Comparison of ENCODE assay signal across 1 cellular context in the genomic region with DNA sequence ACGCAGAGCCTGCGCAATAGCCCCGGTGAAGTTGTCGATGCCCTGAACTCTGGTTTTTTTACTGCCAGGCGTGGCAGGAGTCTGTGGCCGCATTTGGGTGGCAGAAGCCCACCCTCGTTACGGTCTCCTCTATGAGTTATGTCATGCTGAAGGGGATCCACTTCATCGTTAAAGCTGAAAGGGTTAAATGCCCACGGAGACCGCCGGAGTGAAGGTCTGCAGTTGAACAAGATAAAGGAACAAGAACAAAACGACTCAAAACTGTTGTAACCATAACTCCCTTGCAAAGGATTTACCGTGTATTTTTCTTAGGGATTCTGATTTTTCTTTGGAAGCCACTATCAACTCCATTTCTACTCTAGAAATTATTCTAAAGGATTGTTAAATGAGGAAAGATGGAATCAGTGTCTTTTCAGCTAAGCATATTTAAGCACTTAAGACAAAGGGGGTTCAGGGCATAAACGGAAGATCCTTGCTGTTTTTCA.
TF ChIP-seq lines count a peak whose summit lies in the region.

No MANE protein-coding gene starts in this region.

TF ChIP-seq in HepG2, 621 proteins besides CTCF, POLR2A, EP300 and RAD21 (continues in another document):
- TF ChIP-seq, protein P1, sequence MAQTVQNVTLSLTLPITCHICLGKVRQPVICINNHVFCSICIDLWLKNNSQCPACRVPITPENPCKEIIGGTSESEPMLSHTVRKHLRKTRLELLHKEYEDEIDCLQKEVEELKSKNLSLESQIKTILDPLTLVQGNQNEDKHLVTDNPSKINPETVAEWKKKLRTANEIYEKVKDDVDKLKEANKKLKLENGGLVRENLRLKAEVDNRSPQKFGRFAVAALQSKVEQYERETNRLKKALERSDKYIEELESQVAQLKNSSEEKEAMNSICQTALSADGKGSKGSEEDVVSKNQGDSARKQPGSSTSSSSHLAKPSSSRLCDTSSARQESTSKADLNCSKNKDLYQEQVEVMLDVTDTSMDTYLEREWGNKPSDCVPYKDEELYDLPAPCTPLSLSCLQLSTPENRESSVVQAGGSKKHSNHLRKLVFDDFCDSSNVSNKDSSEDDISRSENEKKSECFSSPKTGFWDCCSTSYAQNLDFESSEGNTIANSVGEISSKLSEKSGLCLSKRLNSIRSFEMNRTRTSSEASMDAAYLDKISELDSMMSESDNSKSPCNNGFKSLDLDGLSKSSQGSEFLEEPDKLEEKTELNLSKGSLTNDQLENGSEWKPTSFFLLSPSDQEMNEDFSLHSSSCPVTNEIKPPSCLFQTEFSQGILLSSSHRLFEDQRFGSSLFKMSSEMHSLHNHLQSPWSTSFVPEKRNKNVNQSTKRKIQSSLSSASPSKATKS (CRISPR knock-in tag; IDR thresholded peaks at IDR 0.05) = 0 out of 2 replicates have a peak, but pooled peaks have one; percentile 52
- no peak for TF ChIP-seq ZNF256 (CRISPR knock-in tag; conservative IDR thresholded peaks at IDR 0.05)
- TF ChIP-seq ZFY (CRISPR knock-in tag; IDR thresholded peaks at IDR 0.05) = no peak
- no peak for TF ChIP-seq ZNF292 (CRISPR knock-in tag; IDR thresholded peaks at IDR 0.05; ENCODE audit: borderline replicate concordance, low read depth)
- no peak for TF ChIP-seq MAF1 (CRISPR knock-in tag; IDR thresholded peaks at IDR 0.05; ENCODE audit: borderline replicate concordance)
- TF ChIP-seq CCDC6 (CRISPR knock-in tag; IDR thresholded peaks at IDR 0.05) = 0 out of 2 replicates have a peak, but pooled peaks have one; percentile 0
- no peak for TF ChIP-seq ZNF619 (CRISPR knock-in tag; IDR thresholded peaks at IDR 0.05)
- peak; percentile 26; the same call in 1 of the 2 replicates for TF ChIP-seq DMAP1 (CRISPR knock-in tag; IDR thresholded peaks at IDR 0.05)
- TF ChIP-seq, protein P2, sequence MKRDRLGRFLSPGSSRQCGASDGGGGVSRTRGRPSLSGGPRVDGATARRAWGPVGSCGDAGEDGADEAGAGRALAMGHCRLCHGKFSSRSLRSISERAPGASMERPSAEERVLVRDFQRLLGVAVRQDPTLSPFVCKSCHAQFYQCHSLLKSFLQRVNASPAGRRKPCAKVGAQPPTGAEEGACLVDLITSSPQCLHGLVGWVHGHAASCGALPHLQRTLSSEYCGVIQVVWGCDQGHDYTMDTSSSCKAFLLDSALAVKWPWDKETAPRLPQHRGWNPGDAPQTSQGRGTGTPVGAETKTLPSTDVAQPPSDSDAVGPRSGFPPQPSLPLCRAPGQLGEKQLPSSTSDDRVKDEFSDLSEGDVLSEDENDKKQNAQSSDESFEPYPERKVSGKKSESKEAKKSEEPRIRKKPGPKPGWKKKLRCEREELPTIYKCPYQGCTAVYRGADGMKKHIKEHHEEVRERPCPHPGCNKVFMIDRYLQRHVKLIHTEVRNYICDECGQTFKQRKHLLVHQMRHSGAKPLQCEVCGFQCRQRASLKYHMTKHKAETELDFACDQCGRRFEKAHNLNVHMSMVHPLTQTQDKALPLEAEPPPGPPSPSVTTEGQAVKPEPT (CRISPR knock-in tag; IDR thresholded peaks at IDR 0.05; ENCODE audit: low read depth) = no peak
- no peak; the same call in 1 of the 2 replicates for TF ChIP-seq PHF21A (CRISPR knock-in tag; IDR thresholded peaks at IDR 0.05)
- no peak for TF ChIP-seq ZNF143 (CRISPR knock-in tag; IDR thresholded peaks at IDR 0.05)
- TF ChIP-seq THYN1 (CRISPR knock-in tag; IDR thresholded peaks at IDR 0.05; ENCODE audit: borderline replicate concordance, low read depth) = no peak
- TF ChIP-seq, protein P3, sequence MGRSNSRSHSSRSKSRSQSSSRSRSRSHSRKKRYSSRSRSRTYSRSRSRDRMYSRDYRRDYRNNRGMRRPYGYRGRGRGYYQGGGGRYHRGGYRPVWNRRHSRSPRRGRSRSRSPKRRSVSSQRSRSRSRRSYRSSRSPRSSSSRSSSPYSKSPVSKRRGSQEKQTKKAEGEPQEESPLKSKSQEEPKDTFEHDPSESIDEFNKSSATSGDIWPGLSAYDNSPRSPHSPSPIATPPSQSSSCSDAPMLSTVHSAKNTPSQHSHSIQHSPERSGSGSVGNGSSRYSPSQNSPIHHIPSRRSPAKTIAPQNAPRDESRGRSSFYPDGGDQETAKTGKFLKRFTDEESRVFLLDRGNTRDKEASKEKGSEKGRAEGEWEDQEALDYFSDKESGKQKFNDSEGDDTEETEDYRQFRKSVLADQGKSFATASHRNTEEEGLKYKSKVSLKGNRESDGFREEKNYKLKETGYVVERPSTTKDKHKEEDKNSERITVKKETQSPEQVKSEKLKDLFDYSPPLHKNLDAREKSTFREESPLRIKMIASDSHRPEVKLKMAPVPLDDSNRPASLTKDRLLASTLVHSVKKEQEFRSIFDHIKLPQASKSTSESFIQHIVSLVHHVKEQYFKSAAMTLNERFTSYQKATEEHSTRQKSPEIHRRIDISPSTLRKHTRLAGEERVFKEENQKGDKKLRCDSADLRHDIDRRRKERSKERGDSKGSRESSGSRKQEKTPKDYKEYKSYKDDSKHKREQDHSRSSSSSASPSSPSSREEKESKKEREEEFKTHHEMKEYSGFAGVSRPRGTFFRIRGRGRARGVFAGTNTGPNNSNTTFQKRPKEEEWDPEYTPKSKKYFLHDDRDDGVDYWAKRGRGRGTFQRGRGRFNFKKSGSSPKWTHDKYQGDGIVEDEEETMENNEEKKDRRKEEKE (IDR thresholded peaks at IDR 0.05) = no peak
- TF ChIP-seq ZNF546 (CRISPR knock-in tag; conservative IDR thresholded peaks at IDR 0.05) = no peak
- TF ChIP-seq ZFP36L1 (CRISPR knock-in tag; IDR thresholded peaks at IDR 0.05) = no peak
- TF ChIP-seq REL (CRISPR knock-in tag; conservative IDR thresholded peaks at IDR 0.05) = no peak
- TF ChIP-seq IRX3 (CRISPR knock-in tag; IDR thresholded peaks at IDR 0.05; ENCODE audit: borderline replicate concordance, low read depth) = no peak
- no peak for TF ChIP-seq GZF1 (CRISPR knock-in tag; IDR thresholded peaks at IDR 0.05)
- 0 out of 2 replicates have a peak, but pooled peaks have one; percentile 38 for TF ChIP-seq ELF3 (CRISPR knock-in tag; IDR thresholded peaks at IDR 0.05)
- TF ChIP-seq, protein P4, sequence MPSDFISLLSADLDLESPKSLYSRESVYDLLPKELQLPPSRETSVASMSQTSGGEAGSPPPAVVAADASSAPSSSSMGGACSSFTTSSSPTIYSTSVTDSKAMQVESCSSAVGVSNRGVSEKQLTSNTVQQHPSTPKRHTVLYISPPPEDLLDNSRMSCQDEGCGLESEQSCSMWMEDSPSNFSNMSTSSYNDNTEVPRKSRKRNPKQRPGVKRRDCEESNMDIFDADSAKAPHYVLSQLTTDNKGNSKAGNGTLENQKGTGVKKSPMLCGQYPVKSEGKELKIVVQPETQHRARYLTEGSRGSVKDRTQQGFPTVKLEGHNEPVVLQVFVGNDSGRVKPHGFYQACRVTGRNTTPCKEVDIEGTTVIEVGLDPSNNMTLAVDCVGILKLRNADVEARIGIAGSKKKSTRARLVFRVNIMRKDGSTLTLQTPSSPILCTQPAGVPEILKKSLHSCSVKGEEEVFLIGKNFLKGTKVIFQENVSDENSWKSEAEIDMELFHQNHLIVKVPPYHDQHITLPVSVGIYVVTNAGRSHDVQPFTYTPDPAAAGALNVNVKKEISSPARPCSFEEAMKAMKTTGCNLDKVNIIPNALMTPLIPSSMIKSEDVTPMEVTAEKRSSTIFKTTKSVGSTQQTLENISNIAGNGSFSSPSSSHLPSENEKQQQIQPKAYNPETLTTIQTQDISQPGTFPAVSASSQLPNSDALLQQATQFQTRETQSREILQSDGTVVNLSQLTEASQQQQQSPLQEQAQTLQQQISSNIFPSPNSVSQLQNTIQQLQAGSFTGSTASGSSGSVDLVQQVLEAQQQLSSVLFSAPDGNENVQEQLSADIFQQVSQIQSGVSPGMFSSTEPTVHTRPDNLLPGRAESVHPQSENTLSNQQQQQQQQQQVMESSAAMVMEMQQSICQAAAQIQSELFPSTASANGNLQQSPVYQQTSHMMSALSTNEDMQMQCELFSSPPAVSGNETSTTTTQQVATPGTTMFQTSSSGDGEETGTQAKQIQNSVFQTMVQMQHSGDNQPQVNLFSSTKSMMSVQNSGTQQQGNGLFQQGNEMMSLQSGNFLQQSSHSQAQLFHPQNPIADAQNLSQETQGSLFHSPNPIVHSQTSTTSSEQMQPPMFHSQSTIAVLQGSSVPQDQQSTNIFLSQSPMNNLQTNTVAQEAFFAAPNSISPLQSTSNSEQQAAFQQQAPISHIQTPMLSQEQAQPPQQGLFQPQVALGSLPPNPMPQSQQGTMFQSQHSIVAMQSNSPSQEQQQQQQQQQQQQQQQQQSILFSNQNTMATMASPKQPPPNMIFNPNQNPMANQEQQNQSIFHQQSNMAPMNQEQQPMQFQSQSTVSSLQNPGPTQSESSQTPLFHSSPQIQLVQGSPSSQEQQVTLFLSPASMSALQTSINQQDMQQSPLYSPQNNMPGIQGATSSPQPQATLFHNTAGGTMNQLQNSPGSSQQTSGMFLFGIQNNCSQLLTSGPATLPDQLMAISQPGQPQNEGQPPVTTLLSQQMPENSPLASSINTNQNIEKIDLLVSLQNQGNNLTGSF (CRISPR knock-in tag; IDR thresholded peaks at IDR 0.05) = 0 out of 2 replicates have a peak, but pooled peaks have one; percentile 8
- peak; percentile 35; the same call in 1 of the 2 replicates for TF ChIP-seq ZNF850 (CRISPR knock-in tag; conservative IDR thresholded peaks at IDR 0.05)
- TF ChIP-seq ZKSCAN1 (IDR thresholded peaks at IDR 0.05; ENCODE audit: low read length) = 0 out of 2 replicates have a peak, but pooled peaks have one; percentile 2
- no peak for TF ChIP-seq U2AF2 (IDR thresholded peaks at IDR 0.05; ENCODE audit: low read depth, low read length)
- TF ChIP-seq MIER2 (CRISPR knock-in tag; IDR thresholded peaks at IDR 0.05) = no peak
- peak; percentile 21; the same call in 1 of the 2 replicates for TF ChIP-seq ZMYM2 (CRISPR knock-in tag; IDR thresholded peaks at IDR 0.05)
- TF ChIP-seq, protein P5, sequence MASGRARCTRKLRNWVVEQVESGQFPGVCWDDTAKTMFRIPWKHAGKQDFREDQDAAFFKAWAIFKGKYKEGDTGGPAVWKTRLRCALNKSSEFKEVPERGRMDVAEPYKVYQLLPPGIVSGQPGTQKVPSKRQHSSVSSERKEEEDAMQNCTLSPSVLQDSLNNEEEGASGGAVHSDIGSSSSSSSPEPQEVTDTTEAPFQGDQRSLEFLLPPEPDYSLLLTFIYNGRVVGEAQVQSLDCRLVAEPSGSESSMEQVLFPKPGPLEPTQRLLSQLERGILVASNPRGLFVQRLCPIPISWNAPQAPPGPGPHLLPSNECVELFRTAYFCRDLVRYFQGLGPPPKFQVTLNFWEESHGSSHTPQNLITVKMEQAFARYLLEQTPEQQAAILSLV (CRISPR knock-in tag; IDR thresholded peaks at IDR 0.05; ENCODE audit: borderline replicate concordance) = no peak
- TF ChIP-seq CREM (IDR thresholded peaks at IDR 0.05) = peak; percentile 22; the same call in 1 of the 2 replicates
- TF ChIP-seq CREM (CRISPR knock-in tag; IDR thresholded peaks at IDR 0.05) = no peak
- TF ChIP-seq PCBP1 (IDR thresholded peaks at IDR 0.05; ENCODE audit: borderline replicate concordance, low read depth, low read length) = no peak; the same call in 1 of the 2 replicates
- TF ChIP-seq, protein P6, sequence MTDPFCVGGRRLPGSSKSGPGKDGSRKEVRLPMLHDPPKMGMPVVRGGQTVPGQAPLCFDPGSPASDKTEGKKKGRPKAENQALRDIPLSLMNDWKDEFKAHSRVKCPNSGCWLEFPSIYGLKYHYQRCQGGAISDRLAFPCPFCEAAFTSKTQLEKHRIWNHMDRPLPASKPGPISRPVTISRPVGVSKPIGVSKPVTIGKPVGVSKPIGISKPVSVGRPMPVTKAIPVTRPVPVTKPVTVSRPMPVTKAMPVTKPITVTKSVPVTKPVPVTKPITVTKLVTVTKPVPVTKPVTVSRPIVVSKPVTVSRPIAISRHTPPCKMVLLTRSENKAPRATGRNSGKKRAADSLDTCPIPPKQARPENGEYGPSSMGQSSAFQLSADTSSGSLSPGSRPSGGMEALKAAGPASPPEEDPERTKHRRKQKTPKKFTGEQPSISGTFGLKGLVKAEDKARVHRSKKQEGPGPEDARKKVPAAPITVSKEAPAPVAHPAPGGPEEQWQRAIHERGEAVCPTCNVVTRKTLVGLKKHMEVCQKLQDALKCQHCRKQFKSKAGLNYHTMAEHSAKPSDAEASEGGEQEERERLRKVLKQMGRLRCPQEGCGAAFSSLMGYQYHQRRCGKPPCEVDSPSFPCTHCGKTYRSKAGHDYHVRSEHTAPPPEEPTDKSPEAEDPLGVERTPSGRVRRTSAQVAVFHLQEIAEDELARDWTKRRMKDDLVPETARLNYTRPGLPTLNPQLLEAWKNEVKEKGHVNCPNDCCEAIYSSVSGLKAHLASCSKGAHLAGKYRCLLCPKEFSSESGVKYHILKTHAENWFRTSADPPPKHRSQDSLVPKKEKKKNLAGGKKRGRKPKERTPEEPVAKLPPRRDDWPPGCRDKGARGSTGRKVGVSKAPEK (CRISPR knock-in tag; IDR thresholded peaks at IDR 0.05; ENCODE audit: borderline replicate concordance) = no peak; the same call in 1 of the 2 replicates
- no peak for TF ChIP-seq ARID2 (CRISPR knock-in tag; IDR thresholded peaks at IDR 0.05; ENCODE audit: borderline replicate concordance)
- TF ChIP-seq, protein P7, sequence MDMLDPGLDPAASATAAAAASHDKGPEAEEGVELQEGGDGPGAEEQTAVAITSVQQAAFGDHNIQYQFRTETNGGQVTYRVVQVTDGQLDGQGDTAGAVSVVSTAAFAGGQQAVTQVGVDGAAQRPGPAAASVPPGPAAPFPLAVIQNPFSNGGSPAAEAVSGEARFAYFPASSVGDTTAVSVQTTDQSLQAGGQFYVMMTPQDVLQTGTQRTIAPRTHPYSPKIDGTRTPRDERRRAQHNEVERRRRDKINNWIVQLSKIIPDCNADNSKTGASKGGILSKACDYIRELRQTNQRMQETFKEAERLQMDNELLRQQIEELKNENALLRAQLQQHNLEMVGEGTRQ (IDR thresholded peaks at IDR 0.05; ENCODE audit: low read depth, low read length) = no peak
- TF ChIP-seq, protein P7 (CRISPR knock-in tag; IDR thresholded peaks at IDR 0.05; ENCODE audit: borderline replicate concordance) = no peak
- TF ChIP-seq NCOA1 (CRISPR knock-in tag; IDR thresholded peaks at IDR 0.05) = 0 out of 2 replicates have a peak, but pooled peaks have one; percentile 13
- TF ChIP-seq ZNF629 (CRISPR knock-in tag; conservative IDR thresholded peaks at IDR 0.05) = no peak
- no peak for TF ChIP-seq HIVEP1 (CRISPR knock-in tag; IDR thresholded peaks at IDR 0.05)
- no peak for TF ChIP-seq REXO4 (CRISPR knock-in tag; IDR thresholded peaks at IDR 0.05; ENCODE audit: borderline replicate concordance)
- TF ChIP-seq, protein P8, sequence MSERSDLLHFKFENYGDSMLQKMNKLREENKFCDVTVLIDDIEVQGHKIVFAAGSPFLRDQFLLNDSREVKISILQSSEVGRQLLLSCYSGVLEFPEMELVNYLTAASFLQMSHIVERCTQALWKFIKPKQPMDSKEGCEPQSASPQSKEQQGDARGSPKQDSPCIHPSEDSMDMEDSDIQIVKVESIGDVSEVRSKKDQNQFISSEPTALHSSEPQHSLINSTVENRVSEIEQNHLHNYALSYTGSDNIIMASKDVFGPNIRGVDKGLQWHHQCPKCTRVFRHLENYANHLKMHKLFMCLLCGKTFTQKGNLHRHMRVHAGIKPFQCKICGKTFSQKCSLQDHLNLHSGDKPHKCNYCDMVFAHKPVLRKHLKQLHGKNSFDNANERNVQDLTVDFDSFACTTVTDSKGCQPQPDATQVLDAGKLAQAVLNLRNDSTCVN (CRISPR knock-in tag; IDR thresholded peaks at IDR 0.05; ENCODE audit: borderline replicate concordance) = no peak
- TF ChIP-seq ZNF557 (CRISPR knock-in tag; IDR thresholded peaks at IDR 0.05) = no peak
- TF ChIP-seq ZNF749 (CRISPR knock-in tag; IDR thresholded peaks at IDR 0.05; ENCODE audit: borderline replicate concordance) = no peak
